Comparison of ENCODE assay signal across 27 cellular contexts in genomic region chr6:4509506-4509905, GRCh38.
"Had no signal": no experiment of that assay in that cellular context is flagged by ENCODE, and none has a peak within 500 bp of the region (broad histone marks: within the 10 kb centered on the region; RNA-seq: fewer than 3 reads in every experiment).

No MANE protein-coding gene starts in this region.

- H3K27me3 ChIP-seq: neutrophil, ovary, right lobe of liver, stomach, thyroid gland, tibial nerve, upper lobe of left lung, uterus had no signal

- H3K79me2 ChIP-seq: parathyroid adenoma had no signal

- H3K36me3 ChIP-seq: neutrophil, ovary, right lobe of liver, spleen, stomach, thoracic aorta, thyroid gland, tibial nerve, upper lobe of left lung, uterus had no signal

- H3K9ac ChIP-seq: parathyroid adenoma had no signal

- H3K9me3 ChIP-seq: neutrophil, ovary, psoas muscle, right lobe of liver, spleen, stomach, thoracic aorta, thyroid gland, tibial nerve, upper lobe of left lung, uterus had no signal

- H3K4me3 ChIP-seq: ovary, psoas muscle, right lobe of liver, skin epidermis, smooth muscle cell, spleen, stomach, thoracic aorta, thyroid gland, tibial nerve, upper lobe of left lung, uterus had no signal

- ATAC-seq: naive thymus-derived CD8-positive, alpha-beta T cell; psoas muscle; right cardiac atrium; stimulated activated effector memory CD8-positive, alpha-beta T cell treated with anti-CD3 and anti-CD28 coated beads, Interleukin-12 subunit alpha, Interleukin-12 subunit beta, amount 100 ng/mL, for 72 hours; stimulated activated naive B cell treated with anti-CD40 and anti-IgM and Interleukin-4, amounts not matched to agents 10 μg/mL and 1 μg/mL and 100 μg/mL, for 72 hours had no signal

- H2AFZ ChIP-seq: parathyroid adenoma had no signal

- H3K4me1 ChIP-seq: parathyroid adenoma, psoas muscle, right lobe of liver, spleen, stomach, thyroid gland, tibial nerve, upper lobe of left lung, uterus had no signal

- DNase-seq: naive B cell; naive thymus-derived CD8-positive, alpha-beta T cell; nephron progenitor cell; ovary; posterior cingulate gyrus; psoas muscle; right cardiac atrium; right lobe of liver; spleen; stimulated activated CD4-positive, alpha-beta T cell treated with anti-CD3 and anti-CD28 coated beads, Interleukin-12 subunit alpha, Interleukin-12 subunit beta, amount 100 ng/mL, for 4 hours; stimulated activated CD4-positive, alpha-beta T cell treated with anti-CD3 and anti-CD28 coated beads, Interleukin-2, amount 100 ng/mL, for 24 hours; stimulated activated CD4-positive, alpha-beta T cell treated with anti-CD3 and anti-CD28 coated beads, Interleukin-2, amount 100 ng/mL, for 48 hours; stimulated activated CD4-positive, alpha-beta T cell treated with anti-CD3 and anti-CD28 coated beads, Interleukin-4, amount 100 ng/mL, for 24 hours; stimulated activated naive B cell treated with anti-CD40 and anti-IgM and Interleukin-4, amounts not matched to agents 10 μg/mL and 1 μg/mL and 100 μg/mL, for 72 hours; stimulated activated naive CD4-positive, alpha-beta T cell treated with Interleukin-2 at 50 U/mL for 16 hours; stomach; thyroid gland; trophoblast cell; uterus had no signal

- H3K27ac ChIP-seq: neutrophil, ovary, parathyroid adenoma, psoas muscle, right lobe of liver, skin epidermis, spleen, stomach, thoracic aorta, thyroid gland, tibial nerve, upper lobe of left lung, uterus had no signal

- H3K4me2 ChIP-seq: smooth muscle cell had no signal
